In the genomic region with DNA sequence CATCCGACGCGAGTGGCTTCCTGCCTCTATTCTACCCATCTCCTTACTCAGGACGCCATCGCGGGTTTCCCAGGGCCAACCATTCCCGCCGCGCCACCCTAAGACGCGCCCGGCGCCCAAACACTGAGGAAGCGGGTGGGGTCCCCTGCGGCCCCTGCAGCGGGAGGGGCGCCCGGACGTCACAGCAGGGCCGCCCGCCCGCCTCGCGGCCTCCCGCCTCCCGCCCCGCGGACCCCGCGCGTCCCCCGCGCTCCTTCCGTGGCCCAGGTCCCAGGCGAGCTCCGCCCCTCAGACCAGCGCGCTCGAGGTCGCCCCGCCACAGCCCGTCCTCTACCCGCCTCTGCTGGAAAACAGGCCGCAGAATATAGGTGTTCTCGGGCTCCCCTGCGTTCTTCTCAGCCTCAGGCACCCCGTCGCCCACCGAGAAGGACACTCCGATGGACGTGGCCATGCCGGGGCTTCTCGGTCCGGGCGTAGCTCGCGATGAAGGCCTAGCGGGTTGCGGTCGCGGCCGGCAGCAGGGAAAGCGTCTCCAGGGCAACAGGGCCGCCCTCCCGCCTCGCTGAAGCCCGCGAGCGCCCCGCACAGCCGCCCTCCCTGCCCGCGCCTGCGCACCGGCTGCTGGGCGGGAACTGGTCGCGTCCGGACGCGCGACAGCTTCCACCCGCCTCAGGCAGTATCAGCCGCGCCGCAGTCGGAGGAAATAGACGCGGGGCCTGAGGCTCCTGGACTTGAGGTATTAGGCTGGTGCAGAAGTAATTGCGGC, we compare ENCODE assay signal across 8 cellular contexts. TPM values are rescaled to one million over a fixed set of nuclear protein-coding genes. Genes with fewer than 3 reads are reported as not detected.
A peak's percentile ranks its signal among the peaks of the same experiment; 100 is the strongest.
DNase-seq lines count a peak whose midpoint lies in the region; ATAC-seq and TF ChIP-seq lines count a peak whose summit lies in the region.

Gene DYNLT2B (minus strand): TSS at position 539 of the 766 bp plus-strand sequence. CDS start 88 bp downstream, at position 451.

- peak within 1 kb of the TSS; percentile 92 for H3K9ac ChIP-seq in PC-3 (ENCODE audit: low read length)

- POLR2A ChIA-PET in PC-3 (lab: Charles Lee; ENCODE audit: unreplicated experiment), result interaction anchor here (0.6 kb wide), 1 partner anchor 19 kb away, joined by 3 read pairs; no protein-coding TSS in a partner anchor

- H4K20me1 ChIP-seq in PC-3 (ENCODE audit: low read length), result no peaks in the 10 kb centered on the region

- intact Hi-C loops in PC-3 (cut with micrococcal nuclease), result no loop called here

- peak within 1 kb of the TSS; percentile 98 for H2AFZ ChIP-seq in PC-3 (ENCODE audit: low read length)

- H3K4me2 ChIP-seq in PC-3 (ENCODE audit: low read length), result peak within 1 kb of the TSS; percentile 91

- DNase-seq in DMS153 (lab: John Stamatoyannopoulos, UW), result peak; percentile 78
- peak; percentile 93 for DNase-seq in PC-3
- peak; percentile 91 for DNase-seq in activated T-cell treated with anti-CD3 and anti-CD28 coated beads, Interleukin-2, amount 50 U/mL, for 24 hours
- DNase-seq in myocyte (ENCODE audit: low read depth), result peak; percentile 92
- DNase-seq in stimulated activated CD8-positive, alpha-beta memory T cell treated with anti-CD3 and anti-CD28 coated beads, Interleukin-7, amount 100 ng/mL, for 4 hours (ENCODE audit: low read depth in 2 of 2), result peak; percentile 58 to 84

- no peaks in the 10 kb centered on the region for H3K9me2 ChIP-seq in PC-3 (replicated peaks; ENCODE audit: low read length)

- H3K27me3 Mint-ChIP-seq in activated T-cell treated with anti-CD3 and anti-CD28 coated beads, Interleukin-2, amount 50 U/mL, for 24 hours, result no peaks in the 10 kb centered on the region

- TF ChIP-seq CTCF in PC-3 (conservative IDR thresholded peaks at IDR 0.05; ENCODE audit: low read depth, low read length), result no peak

- peak within 1 kb of the TSS; percentile 94 for H3K4me3 Mint-ChIP-seq in activated T-cell treated with anti-CD3 and anti-CD28 coated beads, Interleukin-2, amount 50 U/mL, for 24 hours

- no TSS peak for BruUV-seq in PC-3 (replicated peaks; lab: Mats Ljungman, UMichigan)

- H3K4me3 ChIP-seq in PC-3 (ENCODE audit: low read length), result peak within 1 kb of the TSS; percentile 96

- CTCF ChIA-PET in PC-3 (lab: Charles Lee), result no interaction called here

- no peaks in the 10 kb centered on the region for H3K9me3 ChIP-seq in PC-3 (ENCODE audit: low read length)

- no peaks in the 10 kb centered on the region for H3K9me3 Mint-ChIP-seq in activated T-cell treated with anti-CD3 and anti-CD28 coated beads, Interleukin-2, amount 50 U/mL, for 24 hours

- H3K27ac Mint-ChIP-seq in activated T-cell treated with anti-CD3 and anti-CD28 coated beads, Interleukin-2, amount 50 U/mL, for 24 hours, result peak within 1 kb of the TSS; percentile 98

- ATAC-seq in GM21529 (IDR thresholded peaks at IDR 0.05; ENCODE audit: unreplicated experiment) (peak; percentile 78), PC-3 (peak; percentile 88), esophagus mucosa (peak; percentile 95)

- no peak for TF ChIP-seq RAD21 in Ishikawa (IDR thresholded peaks at IDR 0.05; ENCODE audit: low read depth)

- peaks cover 15% of the 10 kb centered on the region for H3K79me2 ChIP-seq in PC-3 (ENCODE audit: low read length)

- H3K4me1 ChIP-seq in PC-3 (ENCODE audit: insufficient read depth, low read length), result peaks cover 4% of the 10 kb centered on the region; the same call in 1 of the 2 replicates

- H3K4me1 Mint-ChIP-seq in activated T-cell treated with anti-CD3 and anti-CD28 coated beads, Interleukin-2, amount 50 U/mL, for 24 hours (ENCODE audit: low read depth), result peaks cover 17% of the 10 kb centered on the region

- H3F3A ChIP-seq in PC-3 (ENCODE audit: low read length, unreplicated experiment), result no peaks in the 10 kb centered on the region

- no peak; the same call in 1 of the 2 replicates for TF ChIP-seq EP300 in Ishikawa (IDR thresholded peaks at IDR 0.05; ENCODE audit: borderline replicate concordance)

- no peaks in the 10 kb centered on the region; the same call in 1 of the 2 replicates for H3K36me3 ChIP-seq in PC-3 (ENCODE audit: low read depth, low read length)

- no peaks in the 10 kb centered on the region for H3K27me3 ChIP-seq in PC-3 (ENCODE audit: low read length)

- peak within 1 kb of the TSS; percentile 77 for H3K27ac ChIP-seq in PC-3 (ENCODE audit: low read length)

- peaks cover 7% of the 10 kb centered on the region for H3K36me3 Mint-ChIP-seq in activated T-cell treated with anti-CD3 and anti-CD28 coated beads, Interleukin-2, amount 50 U/mL, for 24 hours (ENCODE audit: low read depth)

TF ChIP-seq in Ishikawa, 13 proteins besides CTCF, POLR2A, EP300 and RAD21:
- TF ChIP-seq, protein P1, sequence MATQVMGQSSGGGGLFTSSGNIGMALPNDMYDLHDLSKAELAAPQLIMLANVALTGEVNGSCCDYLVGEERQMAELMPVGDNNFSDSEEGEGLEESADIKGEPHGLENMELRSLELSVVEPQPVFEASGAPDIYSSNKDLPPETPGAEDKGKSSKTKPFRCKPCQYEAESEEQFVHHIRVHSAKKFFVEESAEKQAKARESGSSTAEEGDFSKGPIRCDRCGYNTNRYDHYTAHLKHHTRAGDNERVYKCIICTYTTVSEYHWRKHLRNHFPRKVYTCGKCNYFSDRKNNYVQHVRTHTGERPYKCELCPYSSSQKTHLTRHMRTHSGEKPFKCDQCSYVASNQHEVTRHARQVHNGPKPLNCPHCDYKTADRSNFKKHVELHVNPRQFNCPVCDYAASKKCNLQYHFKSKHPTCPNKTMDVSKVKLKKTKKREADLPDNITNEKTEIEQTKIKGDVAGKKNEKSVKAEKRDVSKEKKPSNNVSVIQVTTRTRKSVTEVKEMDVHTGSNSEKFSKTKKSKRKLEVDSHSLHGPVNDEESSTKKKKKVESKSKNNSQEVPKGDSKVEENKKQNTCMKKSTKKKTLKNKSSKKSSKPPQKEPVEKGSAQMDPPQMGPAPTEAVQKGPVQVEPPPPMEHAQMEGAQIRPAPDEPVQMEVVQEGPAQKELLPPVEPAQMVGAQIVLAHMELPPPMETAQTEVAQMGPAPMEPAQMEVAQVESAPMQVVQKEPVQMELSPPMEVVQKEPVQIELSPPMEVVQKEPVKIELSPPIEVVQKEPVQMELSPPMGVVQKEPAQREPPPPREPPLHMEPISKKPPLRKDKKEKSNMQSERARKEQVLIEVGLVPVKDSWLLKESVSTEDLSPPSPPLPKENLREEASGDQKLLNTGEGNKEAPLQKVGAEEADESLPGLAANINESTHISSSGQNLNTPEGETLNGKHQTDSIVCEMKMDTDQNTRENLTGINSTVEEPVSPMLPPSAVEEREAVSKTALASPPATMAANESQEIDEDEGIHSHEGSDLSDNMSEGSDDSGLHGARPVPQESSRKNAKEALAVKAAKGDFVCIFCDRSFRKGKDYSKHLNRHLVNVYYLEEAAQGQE (IDR thresholded peaks at IDR 0.05; ENCODE audit: low read depth), result no peak
- peak; percentile 41; the same call in 1 of the 2 replicates for TF ChIP-seq EGR1 (IDR thresholded peaks at IDR 0.05)
- no peak for TF ChIP-seq FOXM1 (IDR thresholded peaks at IDR 0.05; ENCODE audit: borderline replicate concordance, low read depth)
- no peak for TF ChIP-seq TEAD4 (IDR thresholded peaks at IDR 0.05)
- peak; percentile 73; the same call in 1 of the 2 replicates for TF ChIP-seq ZBTB7A (IDR thresholded peaks at IDR 0.05; ENCODE audit: low read depth)
- TF ChIP-seq USF1 (IDR thresholded peaks at IDR 0.05), result peak; percentile 11; the same call in 1 of the 2 replicates
- TF ChIP-seq MAX (IDR thresholded peaks at IDR 0.05), result peak; percentile 91
- peak; percentile 21; the same call in 1 of the 2 replicates for TF ChIP-seq NFIC (IDR thresholded peaks at IDR 0.05)
- peak; percentile 33; the same call in 1 of the 2 replicates for TF ChIP-seq CEBPB (IDR thresholded peaks at IDR 0.05)
- TF ChIP-seq TCF12 (IDR thresholded peaks at IDR 0.05; ENCODE audit: low read depth), result peak; percentile 61; the same call in 1 of the 2 replicates
- TF ChIP-seq YY1 (IDR thresholded peaks at IDR 0.05; ENCODE audit: low read depth), result peak; percentile 61; the same call in 1 of the 2 replicates
- no peak for TF ChIP-seq CREB1 (IDR thresholded peaks at IDR 0.05; ENCODE audit: low read depth)
- peak; percentile 94 for TF ChIP-seq TAF1 (IDR thresholded peaks at IDR 0.05; ENCODE audit: low read depth)

RNA-seq across cellular contexts. Expression of gene DYNLT2B, which starts in this region (rescaled TPM):
- total RNA-seq in PC-3 (2014; rRNA removed) (19.8 and 22.8 TPM in 2 replicates), esophagus mucosa (14.6 TPM), myocyte (9.1 and 12.0 TPM in 2 replicates)
- 20.6 TPM for polyA plus RNA-seq in myocyte (2012)

Comparison
In these comparisons a context has a peak if more than half of its experiments do, and no peak if none do; other contexts are left out.
1. Peak in every context shown above with its lines: DNase-seq, ATAC-seq, H3K4me3 ChIP-seq and H3K27ac ChIP-seq.